ENCODE assay signal across 19 cellular contexts in genomic region chr2:137828624-137829023, GRCh38.
"Had no signal": no experiment of that assay in that cellular context is flagged by ENCODE, and none has a peak within 500 bp of the region (broad histone marks: within the 10 kb centered on the region; RNA-seq: fewer than 3 reads in every experiment).

No MANE protein-coding gene starts in this region.

- DNase-seq: dermis blood vessel endothelial cell; foreskin melanocyte; head of caudate nucleus; left colon; left ventricle myocardium superior; mesenchymal stem cell; naive B cell; occipital lobe; retina; right lobe of liver; stimulated activated CD4-positive, alpha-beta T cell treated with anti-CD3 and anti-CD28 coated beads, Interleukin-4, amount 100 ng/mL, for 24 hours; testis; upper lobe of right lung had no signal

- H3K9me3 ChIP-seq: prostate gland, right lobe of liver, testis, tibial nerve, upper lobe of right lung, vagina had no signal

- H3K4me1 ChIP-seq: parathyroid adenoma, prostate gland, right lobe of liver, testis, tibial nerve, upper lobe of right lung, vagina had no signal

- H3K4me3 ChIP-seq: hepatocyte, lung, prostate gland, right lobe of liver, testis, tibial nerve, upper lobe of right lung, vagina had no signal

- H3K27ac ChIP-seq: hepatocyte, parathyroid adenoma, prostate gland, right lobe of liver, testis, tibial nerve, upper lobe of right lung, vagina had no signal

- H3K36me3 ChIP-seq: prostate gland, right lobe of liver, tibial nerve, upper lobe of right lung, vagina had no signal

- H3K27me3 ChIP-seq: hepatocyte, right lobe of liver, testis, tibial nerve, upper lobe of right lung, vagina had no signal
